ENCODE assay signal across 8 cellular contexts in genomic region chr7:128827248-128827958, GRCh38. TPM values are rescaled to one million over a fixed set of nuclear protein-coding genes. Genes with fewer than 3 reads are reported as not detected.
DNase-seq lines count a peak whose midpoint lies in the region; ATAC-seq and TF ChIP-seq lines count a peak whose summit lies in the region.

No MANE protein-coding gene starts in this region.

- H3K27me3 ChIP-seq in foreskin keratinocyte: peaks cover 36% of the 10 kb centered on the region
- no peaks in the 10 kb centered on the region for H3K27me3 ChIP-seq in psoas muscle (ENCODE audit: insufficient read depth in 3 of 3, low read length in 2 of 3)

- H3K9me3 ChIP-seq in psoas muscle: no peaks in the 10 kb centered on the region

- TF ChIP-seq CTCF in foreskin keratinocyte (conservative IDR thresholded peaks at IDR 0.05): no peak
- TF ChIP-seq CTCF in psoas muscle (IDR thresholded peaks at IDR 0.05): no peak

- H3K4me1 ChIP-seq in foreskin keratinocyte (no peaks in the 10 kb centered on the region), psoas muscle (peaks cover 32% of the 10 kb centered on the region)

- peak; percentile 85 for DNase-seq in ELR (ENCODE audit: low read depth)
- DNase-seq in SK-N-DZ (ENCODE audit: low spot score): peak; percentile 38
- DNase-seq in foreskin keratinocyte: no peak
- DNase-seq in psoas muscle: peak; percentile 88 to 97
- no peak for DNase-seq in effector CD4-positive, alpha-beta T cell
- DNase-seq in NCI-H82 (lab: John Stamatoyannopoulos, UW): no peak
- no peak for DNase-seq in germinal center (ENCODE audit: low spot score)

- H3K4me3 ChIP-seq in psoas muscle: peak overlapping the region; percentile 89

- H3K27ac ChIP-seq in foreskin keratinocyte (no peak overlapping the region), psoas muscle (peak overlapping the region; percentile 100)

- H3K36me3 ChIP-seq in psoas muscle (ENCODE audit: insufficient read depth in 1 of 2, low read depth in 1 of 2): peaks cover 4 to 16% of the 10 kb centered on the region in 2 donors

- intact Hi-C loops in psoas muscle (cut with DNase I): loop anchor here (5.0 kb wide), 3 partner anchors 35 to 90 kb away; partner anchors contain the start of genes CCDC136 (in 2 of the 2) and CALU (in 1 of the 2)

- 29 to 45% (median 32%) methylated on average over 16 to 17 of the region's 17 CpGs for WGBS in psoas muscle, 3 donors

- ATAC-seq in foreskin keratinocyte: peak; percentile 18
- peak; percentile 68 to 80 (median 72) for ATAC-seq in psoas muscle
- ATAC-seq in GM21786 (IDR thresholded peaks at IDR 0.05; ENCODE audit: unreplicated experiment): no peak

RNA-seq across cellular contexts. Expression of gene FLNC, which starts 2.8 kb away (rescaled TPM):
- 11.6 and 13.1 TPM in 2 replicates for polyA plus RNA-seq in SK-N-DZ (2014; cell fraction: cytosol; rRNA removed)
- polyA plus RNA-seq in SK-N-DZ (2014; cell fraction: nucleus; rRNA removed): 14.1 and 19.8 TPM in 2 replicates
- total RNA-seq in foreskin keratinocyte (0.61 and 1.2 TPM in 2 replicates), psoas muscle (1,000 to 10,000 TPM; 2,884 to 6,311 (median 4,401) TPM)
- polyA plus RNA-seq in foreskin keratinocyte (0.20 and 0.38 TPM in 2 replicates), psoas muscle (1,000 to 10,000 TPM; 1,080 to 4,011 (median 1,658) TPM)

RNA-seq across cellular contexts. Expression of gene ATP6V1F, which starts 35.3 kb away (rescaled TPM):
- polyA plus RNA-seq in SK-N-DZ (2014; cell fraction: cytosol; rRNA removed): 217 and 371 TPM in 2 replicates
- polyA plus RNA-seq in SK-N-DZ (2014; cell fraction: nucleus; rRNA removed): 110 and 137 TPM in 2 replicates
- 126 and 133 TPM in 2 replicates for total RNA-seq in foreskin keratinocyte
- polyA plus RNA-seq in foreskin keratinocyte: 266 and 275 TPM in 2 replicates
- total RNA-seq in psoas muscle: 100 to 1,000 TPM; 103 to 210 (median 131) TPM
- polyA plus RNA-seq in psoas muscle: 100 to 1,000 TPM; 141 to 156 (median 143) TPM

RNA-seq across cellular contexts. Expression of gene CCDC136, which starts 35.6 kb away (rescaled TPM):
- 27.4 and 29.5 TPM in 2 replicates for polyA plus RNA-seq in SK-N-DZ (2014; cell fraction: cytosol; rRNA removed)
- polyA plus RNA-seq in SK-N-DZ (2014; cell fraction: nucleus; rRNA removed): 93.0 and 152 TPM in 2 replicates
- total RNA-seq in foreskin keratinocyte: 2.3 and 2.4 TPM in 2 replicates
- 1.6 and 1.9 TPM in 2 replicates for polyA plus RNA-seq in foreskin keratinocyte
- 10 to 100 TPM in 2 of 4 donors, 1 to 10 TPM in 2; 3.9 to 15.7 (median 11.7) TPM for total RNA-seq in psoas muscle
- polyA plus RNA-seq in psoas muscle: 10 to 100 TPM; 13.4 to 24.5 (median 15.5) TPM

RNA-seq across cellular contexts. Expression of gene OPN1SW, which starts 51.8 kb away (rescaled TPM):
- not detected in 2 replicates for polyA plus RNA-seq in SK-N-DZ (2014; cell fraction: cytosol; rRNA removed)
- not detected in 2 replicates for polyA plus RNA-seq in SK-N-DZ (2014; cell fraction: nucleus; rRNA removed)
- total RNA-seq in foreskin keratinocyte: not detected in 2 replicates
- polyA plus RNA-seq in foreskin keratinocyte: not detected in 2 replicates
- not detected for total RNA-seq in psoas muscle
- under 1 TPM in 1 of 3 donors, not detected in 2; 0.10 TPM for polyA plus RNA-seq in psoas muscle

Comparison
In these comparisons a context has a peak if more than half of its experiments do, and no peak if none do; other contexts are left out.
1. DNase-seq: peak in ELR (single experiment), SK-N-DZ (single experiment) and psoas muscle (2 of 2); none in foreskin keratinocyte (0 of 2), effector CD4-positive, alpha-beta T cell (single experiment), NCI-H82 (single experiment) and germinal center (single experiment).
2. RNA of gene FLNC, which starts 2.8 kb away (total RNA-seq): 2,884 to 6,311 TPM in psoas muscle; 0.61 to 1.2 TPM in foreskin keratinocyte; every median in the first group is over 1,000 times any median in the second.